In genomic region chr20:51958636-51959542, GRCh38 we compare ENCODE assay signal across 21 cellular contexts.
DNase-seq lines count a peak whose midpoint lies in the region; ATAC-seq and TF ChIP-seq lines count a peak whose summit lies in the region.
"Had no signal": no experiment of that assay in that cellular context is flagged by ENCODE, and none has a peak within 500 bp of the region (broad histone marks: within the 10 kb centered on the region; RNA-seq: fewer than 3 reads in every experiment).

No MANE protein-coding gene starts in this region.

- H3K27me3 ChIP-seq in smooth muscle cell (ENCODE audit: low read depth): no peaks in the 10 kb centered on the region
- H3K27me3 ChIP-seq: left lung, MG63 had no signal

- peak overlapping the region; percentile 76 for H3K27ac Mint-ChIP-seq in WTC11
- no peak overlapping the region for H3K27ac Mint-ChIP-seq in stimulated activated naive CD8-positive, alpha-beta T cell treated with anti-CD3 and anti-CD28 coated beads, Interleukin-15, amount 100 ng/mL, for 72 hours
- H3K27ac Mint-ChIP-seq: dendritic cell treated with granulocyte-macrophage colony-stimulating factor and Interleukin-4, amounts not matched to agents 40 ng/mL and 50 ng/mL, for 4 days had no signal

- H3K36me3 ChIP-seq in smooth muscle cell (ENCODE audit: low read depth): no peaks in the 10 kb centered on the region
- H3K36me3 ChIP-seq: left lung, MG63, neutrophil, spleen, tibial artery had no signal

- no peaks in the 10 kb centered on the region for H3K79me2 ChIP-seq in smooth muscle cell (ENCODE audit: low read depth)

- WGBS in smooth muscle cell (ENCODE audit: low lambda C conversion rate): 10% methylated on average over 9 of the region's 9 CpGs

- POLR2A ChIA-PET in WTC11 (lab: Charles Lee): no interaction called here

- peaks cover 1% of the 10 kb centered on the region; the same call in 1 of the 2 replicates for H3K36me3 Mint-ChIP-seq in WTC11

- H3K4me1 ChIP-seq in smooth muscle cell (ENCODE audit: low read depth): peaks cover 46% of the 10 kb centered on the region
- H3K4me1 ChIP-seq: left lung, tibial artery had no signal

- peaks cover under 1% of the 10 kb centered on the region for H3K9me3 Mint-ChIP-seq in WTC11
- H3K9me3 Mint-ChIP-seq in stimulated activated naive CD8-positive, alpha-beta T cell treated with anti-CD3 and anti-CD28 coated beads, Interleukin-15, amount 100 ng/mL, for 72 hours: no peaks in the 10 kb centered on the region
- H3K9me3 Mint-ChIP-seq: dendritic cell treated with granulocyte-macrophage colony-stimulating factor and Interleukin-4, amounts not matched to agents 40 ng/mL and 50 ng/mL, for 4 days had no signal

- peak overlapping the region; percentile 38 for H3K4me3 Mint-ChIP-seq in WTC11
- H3K4me3 Mint-ChIP-seq in stimulated activated naive CD8-positive, alpha-beta T cell treated with anti-CD3 and anti-CD28 coated beads, Interleukin-15, amount 100 ng/mL, for 72 hours: no peak overlapping the region
- H3K4me3 Mint-ChIP-seq: dendritic cell treated with granulocyte-macrophage colony-stimulating factor and Interleukin-4, amounts not matched to agents 40 ng/mL and 50 ng/mL, for 4 days had no signal

- no peak overlapping the region for H3K4me3 ChIP-seq in fibroblast of villous mesenchyme (ENCODE audit: low read depth, low read length)
- peak overlapping the region; percentile 17 for H3K4me3 ChIP-seq in smooth muscle cell
- H3K4me3 ChIP-seq: GM12878, left lung, MG63, spleen, tibial artery had no signal

- H2AFZ ChIP-seq in smooth muscle cell (ENCODE audit: low read depth): no peak overlapping the region

- H3K9ac ChIP-seq in smooth muscle cell (ENCODE audit: low read depth): no peak overlapping the region

- TF ChIP-seq CTCF in WTC11 (IDR thresholded peaks at IDR 0.05): no peak
- TF ChIP-seq CTCF in fibroblast of villous mesenchyme (IDR thresholded peaks at IDR 0.05; ENCODE audit: insufficient read depth, low read depth, low read length): no peak
- no peak for TF ChIP-seq CTCF in smooth muscle cell (IDR thresholded peaks at IDR 0.05; ENCODE audit: borderline replicate concordance, insufficient read depth, poor library complexity, severe bottlenecking)

- no peaks in the 10 kb centered on the region for H3K9me3 ChIP-seq in smooth muscle cell (replicated peaks; ENCODE audit: low read depth)
- H3K9me3 ChIP-seq: left lung, MG63, neutrophil, spleen, tibial artery had no signal

- H3K27ac ChIP-seq in smooth muscle cell (ENCODE audit: low read depth): peak overlapping the region; percentile 95
- H3K27ac ChIP-seq: 22Rv1, HL-60, left lung, neutrophil, tibial artery had no signal

- H3K4me2 ChIP-seq in smooth muscle cell: peak overlapping the region; percentile 76

- peaks cover 57% of the 10 kb centered on the region for H3K4me1 Mint-ChIP-seq in WTC11
- H3K4me1 Mint-ChIP-seq in stimulated activated naive CD8-positive, alpha-beta T cell treated with anti-CD3 and anti-CD28 coated beads, Interleukin-15, amount 100 ng/mL, for 72 hours: peaks cover 11% of the 10 kb centered on the region

- H3F3A ChIP-seq in smooth muscle cell (ENCODE audit: low read depth): peaks cover 23% of the 10 kb centered on the region

- no peaks in the 10 kb centered on the region for H4K20me1 ChIP-seq in smooth muscle cell (ENCODE audit: low read depth)

- H3K27me3 Mint-ChIP-seq in WTC11 (ENCODE audit: low read depth): no peaks in the 10 kb centered on the region
- H3K27me3 Mint-ChIP-seq in stimulated activated naive CD8-positive, alpha-beta T cell treated with anti-CD3 and anti-CD28 coated beads, Interleukin-15, amount 100 ng/mL, for 72 hours: peaks cover 46% of the 10 kb centered on the region

- DNase-seq in NCI-H2171 treated with DMSO at 0.1 percent for 48 hours (lab: John Stamatoyannopoulos, UW) (peak; percentile 54), NCI-H2171 (lab: John Stamatoyannopoulos, UW) (no peak), WTC11 (ENCODE audit: low spot score) (no peak), fibroblast of villous mesenchyme (ENCODE audit: low read depth) (peak; percentile 73), smooth muscle cell (lab: John Stamatoyannopoulos, UW; ENCODE audit: unreplicated experiment) (no peak), ureter (ENCODE audit: low spot score) (no peak), NCI-H82 (lab: John Stamatoyannopoulos, UW) (no peak)
- DNase-seq in stimulated activated naive CD8-positive, alpha-beta T cell treated with anti-CD3 and anti-CD28 coated beads, Interleukin-15, amount 100 ng/mL, for 72 hours: no peak
- DNase-seq: activated naive CD4-positive, alpha-beta T cell treated with anti-CD3 and anti-CD28 coated beads, Interleukin-2, amount 50 U/mL, for 16 hours; DMS153; left lung; MG63; NCI-H345; spleen; T-helper 9 cell; tibial artery had no signal

- no peak for ATAC-seq in WTC11
- no peak for ATAC-seq in stimulated activated naive CD8-positive, alpha-beta T cell treated with anti-CD3 and anti-CD28 coated beads, Interleukin-15, amount 100 ng/mL, for 72 hours
- ATAC-seq: GM12878, left lung had no signal

- CTCF ChIA-PET in WTC11 (lab: Charles Lee): interaction anchor here (1.0 to 1.9 kb wide), 2 partner anchors 159 to 258 kb away, joined by 3 to 4 read pairs; no protein-coding TSS in a partner anchor

TF ChIP-seq in WTC11, 78 proteins besides CTCF, POLR2A, EP300 and RAD21 (continues in another document):
- no peak for TF ChIP-seq EMX1 (CRISPR knock-in tag; IDR thresholded peaks at IDR 0.05)
- TF ChIP-seq, protein P1, sequence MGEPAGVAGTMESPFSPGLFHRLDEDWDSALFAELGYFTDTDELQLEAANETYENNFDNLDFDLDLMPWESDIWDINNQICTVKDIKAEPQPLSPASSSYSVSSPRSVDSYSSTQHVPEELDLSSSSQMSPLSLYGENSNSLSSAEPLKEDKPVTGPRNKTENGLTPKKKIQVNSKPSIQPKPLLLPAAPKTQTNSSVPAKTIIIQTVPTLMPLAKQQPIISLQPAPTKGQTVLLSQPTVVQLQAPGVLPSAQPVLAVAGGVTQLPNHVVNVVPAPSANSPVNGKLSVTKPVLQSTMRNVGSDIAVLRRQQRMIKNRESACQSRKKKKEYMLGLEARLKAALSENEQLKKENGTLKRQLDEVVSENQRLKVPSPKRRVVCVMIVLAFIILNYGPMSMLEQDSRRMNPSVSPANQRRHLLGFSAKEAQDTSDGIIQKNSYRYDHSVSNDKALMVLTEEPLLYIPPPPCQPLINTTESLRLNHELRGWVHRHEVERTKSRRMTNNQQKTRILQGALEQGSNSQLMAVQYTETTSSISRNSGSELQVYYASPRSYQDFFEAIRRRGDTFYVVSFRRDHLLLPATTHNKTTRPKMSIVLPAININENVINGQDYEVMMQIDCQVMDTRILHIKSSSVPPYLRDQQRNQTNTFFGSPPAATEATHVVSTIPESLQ (CRISPR knock-in tag; IDR thresholded peaks at IDR 0.05): no peak
- no peak for TF ChIP-seq FOXJ3 (CRISPR knock-in tag; IDR thresholded peaks at IDR 0.05; ENCODE audit: borderline replicate concordance)
- TF ChIP-seq FOXK1 (CRISPR knock-in tag; IDR thresholded peaks at IDR 0.05): no peak
- TF ChIP-seq SOX15 (CRISPR knock-in tag; IDR thresholded peaks at IDR 0.05): no peak
- TF ChIP-seq, protein P2, sequence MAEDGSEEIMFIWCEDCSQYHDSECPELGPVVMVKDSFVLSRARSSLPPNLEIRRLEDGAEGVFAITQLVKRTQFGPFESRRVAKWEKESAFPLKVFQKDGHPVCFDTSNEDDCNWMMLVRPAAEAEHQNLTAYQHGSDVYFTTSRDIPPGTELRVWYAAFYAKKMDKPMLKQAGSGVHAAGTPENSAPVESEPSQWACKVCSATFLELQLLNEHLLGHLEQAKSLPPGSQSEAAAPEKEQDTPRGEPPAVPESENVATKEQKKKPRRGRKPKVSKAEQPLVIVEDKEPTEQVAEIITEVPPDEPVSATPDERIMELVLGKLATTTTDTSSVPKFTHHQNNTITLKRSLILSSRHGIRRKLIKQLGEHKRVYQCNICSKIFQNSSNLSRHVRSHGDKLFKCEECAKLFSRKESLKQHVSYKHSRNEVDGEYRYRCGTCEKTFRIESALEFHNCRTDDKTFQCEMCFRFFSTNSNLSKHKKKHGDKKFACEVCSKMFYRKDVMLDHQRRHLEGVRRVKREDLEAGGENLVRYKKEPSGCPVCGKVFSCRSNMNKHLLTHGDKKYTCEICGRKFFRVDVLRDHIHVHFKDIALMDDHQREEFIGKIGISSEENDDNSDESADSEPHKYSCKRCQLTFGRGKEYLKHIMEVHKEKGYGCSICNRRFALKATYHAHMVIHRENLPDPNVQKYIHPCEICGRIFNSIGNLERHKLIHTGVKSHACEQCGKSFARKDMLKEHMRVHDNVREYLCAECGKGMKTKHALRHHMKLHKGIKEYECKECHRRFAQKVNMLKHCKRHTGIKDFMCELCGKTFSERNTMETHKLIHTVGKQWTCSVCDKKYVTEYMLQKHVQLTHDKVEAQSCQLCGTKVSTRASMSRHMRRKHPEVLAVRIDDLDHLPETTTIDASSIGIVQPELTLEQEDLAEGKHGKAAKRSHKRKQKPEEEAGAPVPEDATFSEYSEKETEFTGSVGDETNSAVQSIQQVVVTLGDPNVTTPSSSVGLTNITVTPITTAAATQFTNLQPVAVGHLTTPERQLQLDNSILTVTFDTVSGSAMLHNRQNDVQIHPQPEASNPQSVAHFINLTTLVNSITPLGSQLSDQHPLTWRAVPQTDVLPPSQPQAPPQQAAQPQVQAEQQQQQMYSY (CRISPR knock-in tag; IDR thresholded peaks at IDR 0.05): no peak
- no peak for TF ChIP-seq E2F4 (CRISPR knock-in tag; IDR thresholded peaks at IDR 0.05; ENCODE audit: borderline replicate concordance, low read depth)
- no peak for TF ChIP-seq KAT7 (CRISPR knock-in tag; IDR thresholded peaks at IDR 0.05; ENCODE audit: borderline replicate concordance)
- TF ChIP-seq RELA (CRISPR knock-in tag; IDR thresholded peaks at IDR 0.05; ENCODE audit: borderline replicate concordance): no peak
- TF ChIP-seq MXD4 (CRISPR knock-in tag; IDR thresholded peaks at IDR 0.05; ENCODE audit: borderline replicate concordance): no peak
- TF ChIP-seq CREB1 (CRISPR knock-in tag; IDR thresholded peaks at IDR 0.05): no peak

Comparison
In these comparisons a context has a peak if more than half of its experiments do, and no peak if none do; other contexts are left out.
1. DNase-seq: peak in NCI-H2171 treated with DMSO at 0.1 percent for 48 hours (single experiment) and fibroblast of villous mesenchyme (single experiment); none in NCI-H2171 (single experiment), WTC11 (single experiment), smooth muscle cell (single experiment), ureter (single experiment), NCI-H82 (single experiment) and stimulated activated naive CD8-positive, alpha-beta T cell treated with anti-CD3 and anti-CD28 coated beads, Interleukin-15, amount 100 ng/mL, for 72 hours (0 of 2).